1 cellular context compared by ENCODE assay signal in genomic region chr15:90710436-90710835, GRCh38.
TF ChIP-seq lines count a peak whose summit lies in the region.

No MANE protein-coding gene starts in this region.

TF ChIP-seq in HEK293, 187 proteins besides CTCF, POLR2A, EP300 and RAD21 (continued from another document):
- TF ChIP-seq ZFP37 (tag by site-specific recombination; IDR thresholded peaks at IDR 0.05) (no peak), PRDM4 (tag by site-specific recombination; IDR thresholded peaks at IDR 0.05) (no peak), ZNF843 (tag by site-specific recombination; IDR thresholded peaks at IDR 0.05) (no peak), ZFP3 (tag by site-specific recombination; IDR thresholded peaks at IDR 0.05; ENCODE audit: low read depth) (no peak), REPIN1 (tag by site-specific recombination; IDR thresholded peaks at IDR 0.05; ENCODE audit: low read depth) (no peak), ZNF202 (tag by site-specific recombination; IDR thresholded peaks at IDR 0.05; ENCODE audit: borderline replicate concordance) (no peak), ZNF791 (tag by site-specific recombination; IDR thresholded peaks at IDR 0.05) (no peak), ZNF624 (tag by site-specific recombination; IDR thresholded peaks at IDR 0.05) (no peak), ZNF610 (tag by site-specific recombination; IDR thresholded peaks at IDR 0.05; ENCODE audit: borderline replicate concordance) (no peak), ZNF549 (tag by site-specific recombination; IDR thresholded peaks at IDR 0.05) (no peak), ZNF548 (tag by site-specific recombination; IDR thresholded peaks at IDR 0.05) (no peak), ZBTB17 (tag by site-specific recombination; IDR thresholded peaks at IDR 0.05) (peak; percentile 72), RBAK (tag by site-specific recombination; IDR thresholded peaks at IDR 0.05) (no peak), FEZF1 (tag by site-specific recombination; IDR thresholded peaks at IDR 0.05) (peak; percentile 82)
